In genomic region chr20:35539756-35540212, GRCh38 we compare ENCODE assay signal across 8 cellular contexts. TPM values are rescaled to one million over a fixed set of nuclear protein-coding genes. Genes with fewer than 3 reads are reported as not detected.
A peak's percentile ranks its signal among the peaks of the same experiment; 100 is the strongest.
DNase-seq lines count a peak whose midpoint lies in the region; ATAC-seq and TF ChIP-seq lines count a peak whose summit lies in the region.

No MANE protein-coding gene starts in this region.

- ATAC-seq in HG03175 (IDR thresholded peaks at IDR 0.05; ENCODE audit: unreplicated experiment) (peak; percentile 75), GM18907 (IDR thresholded peaks at IDR 0.05; ENCODE audit: unreplicated experiment) (no peak)

- intact Hi-C loops in OCI-LY7 (cut with micrococcal nuclease; ENCODE audit: unreplicated experiment), result loop anchor here (5.0 kb wide), 1 partner anchor 78 kb away; the partner anchor contains the start of gene SPAG4

- H3K9me3 ChIP-seq in OCI-LY7 (ENCODE audit: low read length) (no peaks in the 10 kb centered on the region), iPS-18a (ENCODE audit: control insufficient read depth, low read depth, low read length) (no peaks in the 10 kb centered on the region)

- H3K9me2 ChIP-seq in OCI-LY7 (ENCODE audit: insufficient read depth, low read length), result no peaks in the 10 kb centered on the region

- BruUV-seq in OCI-LY7 (replicated peaks; lab: Mats Ljungman, UMichigan), result no TSS peak

- H3K4me1 ChIP-seq in OCI-LY7 (ENCODE audit: insufficient read depth, low read length, poor library complexity, severe bottlenecking), result peaks cover 25% of the 10 kb centered on the region
- peaks cover 9% of the 10 kb centered on the region for H3K4me1 ChIP-seq in iPS-18a (ENCODE audit: control insufficient read depth, low read depth, low read length)

- DNase-seq in GM12865 (ENCODE audit: low read depth), result peak; percentile 37
- peak; percentile 99 for DNase-seq in OCI-LY7 (ENCODE audit: low spot score)
- no peak for DNase-seq in stimulated activated naive CD4-positive, alpha-beta T cell (lab: John Stamatoyannopoulos, UW)
- no peak for DNase-seq in NCI-H1694 (lab: John Stamatoyannopoulos, UW)
- DNase-seq in SW480 (ENCODE audit: low spot score), result no peak

- peak overlapping the region; percentile 75 for H2AFZ ChIP-seq in OCI-LY7 (ENCODE audit: low read length)

- H3K4me3 ChIP-seq in GM12865 (ENCODE audit: low read depth, low read length) (no peak overlapping the region), OCI-LY7 (ENCODE audit: low read depth, low read length, poor library complexity, severe bottlenecking) (peak overlapping the region; percentile 63), iPS-18a (ENCODE audit: low read length) (peak overlapping the region; percentile 56)

- TF ChIP-seq CTCF in GM12865 (IDR thresholded peaks at IDR 0.05; ENCODE audit: insufficient read depth, low read depth, low read length, missing control alignments) (no peak), OCI-LY7 (conservative IDR thresholded peaks at IDR 0.05; ENCODE audit: low read length) (no peak)

- H3K9ac ChIP-seq in iPS-18a (ENCODE audit: low read length), result no peak overlapping the region

- H3K27ac ChIP-seq in OCI-LY7 (ENCODE audit: low read depth, low read length, poor library complexity, severe bottlenecking) (peak overlapping the region; percentile 64), iPS-18a (ENCODE audit: low read length) (peak overlapping the region; percentile 51)

- H3K79me2 ChIP-seq in OCI-LY7 (ENCODE audit: insufficient read depth, low read depth, low read length), result peaks cover 4% of the 10 kb centered on the region; the same call in 1 of the 2 replicates

- no peaks in the 10 kb centered on the region for H3K27me3 ChIP-seq in iPS-18a (ENCODE audit: control insufficient read depth, insufficient read depth, low read length)

- POLR2A ChIA-PET in OCI-LY7 (lab: Charles Lee), result interaction anchor here (0.6 to 2.4 kb wide), 12 partner anchors 11 to 950 kb away, joined by 3 to 10 read pairs (median 3); no protein-coding TSS in a partner anchor

- CTCF ChIA-PET in OCI-LY7 (lab: Charles Lee; ENCODE audit: unreplicated experiment), result no interaction called here

- H4K20me1 ChIP-seq in OCI-LY7 (ENCODE audit: insufficient read depth, low read length), result no peaks in the 10 kb centered on the region

- peaks cover 8% of the 10 kb centered on the region for H3K36me3 ChIP-seq in OCI-LY7 (ENCODE audit: insufficient read depth, low read length)
- H3K36me3 ChIP-seq in iPS-18a (ENCODE audit: control insufficient read depth, low read depth, low read length), result peaks cover 4% of the 10 kb centered on the region

- peak overlapping the region; percentile 72 for H3K4me2 ChIP-seq in OCI-LY7 (ENCODE audit: low read length)

RNA-seq across cellular contexts. Expression of gene ERGIC3, which starts 2.1 kb away (rescaled TPM):
- total RNA-seq in OCI-LY7 (2014; rRNA removed; shearing (Covaris generic)), result 171 and 178 TPM in 2 replicates
- total RNA-seq in OCI-LY7 (2022), result 170 and 177 TPM in 2 replicates

RNA-seq across cellular contexts. Expression of gene C20orf173, which starts 10.3 kb away (rescaled TPM):
- total RNA-seq in OCI-LY7 (2014; rRNA removed; shearing (Covaris generic)), result not detected in 2 replicates
- total RNA-seq in OCI-LY7 (2022), result not detected in 2 replicates

Comparison
In these comparisons a context has a peak if more than half of its experiments do, and no peak if none do; other contexts are left out.
1. DNase-seq: peak in GM12865 (single experiment) and OCI-LY7 (single experiment); none in stimulated activated naive CD4-positive, alpha-beta T cell (0 of 6), NCI-H1694 (single experiment) and SW480 (single experiment).